Comparison of ENCODE assay signal across 13 cellular contexts in the genomic region with DNA sequence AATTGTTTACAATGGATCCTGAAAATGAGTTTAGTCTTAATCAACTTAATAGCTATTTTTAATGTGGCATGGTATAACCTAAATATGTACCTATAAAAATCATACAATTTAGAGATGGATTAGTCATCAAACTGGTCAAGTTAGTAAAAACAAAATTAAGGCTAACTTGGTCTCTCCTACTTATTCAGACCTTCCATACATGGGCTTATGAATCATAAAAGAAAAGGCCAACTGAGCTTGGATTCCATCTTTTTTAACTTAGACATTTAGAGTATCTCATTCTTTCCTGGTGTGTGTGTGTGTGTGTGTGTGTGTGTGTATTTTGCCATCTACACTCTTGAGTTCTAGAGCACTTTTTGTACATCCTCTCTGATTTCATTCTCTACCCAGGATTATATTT.
"Had no signal": no experiment of that assay in that cellular context is flagged by ENCODE, and none has a peak within 500 bp of the region (broad histone marks: within the 10 kb centered on the region; RNA-seq: fewer than 3 reads in every experiment).

No MANE protein-coding gene starts in this region.

- H3K27ac ChIP-seq: gastroesophageal sphincter, heart right ventricle, ovary, suprapubic skin, upper lobe of right lung had no signal

- H3K4me1 ChIP-seq: gastroesophageal sphincter, heart right ventricle, suprapubic skin, upper lobe of right lung had no signal

- H3K36me3 ChIP-seq: gastroesophageal sphincter, heart right ventricle, ovary, suprapubic skin, upper lobe of right lung had no signal

- ATAC-seq: gastroesophageal sphincter, heart right ventricle, left colon, upper lobe of right lung had no signal

- H3K4me3 ChIP-seq: gastroesophageal sphincter, heart right ventricle, lung, ovary, suprapubic skin, upper lobe of right lung had no signal

- DNase-seq: activated B cell treated with CpG ODN at 0.5 μM for 24 hours; activated CD4-positive, alpha-beta T cell treated with anti-CD3 and anti-CD28 coated beads, Interleukin-2, amount 10 ng/mL, durations not matched to agents 24 days and 14 days; activated naive CD4-positive, alpha-beta T cell treated with anti-CD3 and anti-CD28 coated beads, Interleukin-2, amount 50 U/mL, for 16 hours; activated T-cell treated with anti-CD3 and anti-CD28 coated beads for 4 hours; effector memory CD4-positive, alpha-beta T cell; heart right ventricle; left colon; midbrain; ovary; upper lobe of right lung had no signal

- H3K9me3 ChIP-seq: gastroesophageal sphincter, heart right ventricle, ovary, suprapubic skin, upper lobe of right lung had no signal

- H3K27me3 ChIP-seq: gastroesophageal sphincter, ovary, suprapubic skin, upper lobe of right lung had no signal
